1 cellular context compared by ENCODE assay signal in genomic region chr6:26031151-26031594, GRCh38.
A peak's percentile ranks its signal among the peaks of the same experiment; 100 is the strongest.
TF ChIP-seq lines count a peak whose summit lies in the region.

No MANE protein-coding gene starts in this region.

TF ChIP-seq in GM12878, 131 proteins besides CTCF, POLR2A, EP300 and RAD21 (continued from another document):
- peak; percentile 98 for TF ChIP-seq PRDM15 (CRISPR knock-in tag; IDR thresholded peaks at IDR 0.05)
- 0 out of 2 replicates have a peak, but pooled peaks have one; percentile 24 for TF ChIP-seq ZSCAN29 (IDR thresholded peaks at IDR 0.05)
- peak; percentile 75 for TF ChIP-seq BMI1 (IDR thresholded peaks at IDR 0.05; ENCODE audit: borderline replicate concordance)
- TF ChIP-seq BCL3 (IDR thresholded peaks at IDR 0.05; ENCODE audit: borderline replicate concordance, insufficient read depth, low read depth, low read length, poor library complexity, severe bottlenecking), result no peak
